Comparison of ENCODE assay signal across 10 cellular contexts in genomic region chr21:16587671-16588379, GRCh38.
A peak's percentile ranks its signal among the peaks of the same experiment; 100 is the strongest.
DNase-seq lines count a peak whose midpoint lies in the region; ATAC-seq and TF ChIP-seq lines count a peak whose summit lies in the region.
"Had no signal": no experiment of that assay in that cellular context is flagged by ENCODE, and none has a peak within 500 bp of the region (broad histone marks: within the 10 kb centered on the region; RNA-seq: fewer than 3 reads in every experiment).

No MANE protein-coding gene starts in this region.

- ATAC-seq in heart left ventricle = peak; percentile 11 to 65 (median 36)
- no peak for ATAC-seq in GM21423 (IDR thresholded peaks at IDR 0.05; ENCODE audit: unreplicated experiment)
- no peak for ATAC-seq in activated T-cell treated with anti-CD3 and anti-CD28 coated beads, Interleukin-2, amount 50 U/mL, for 72 hours (replicated peaks in 1 of 2)
- ATAC-seq: stimulated activated naive B cell treated with anti-CD40 and anti-IgM and Interleukin-4, amounts not matched to agents 10 μg/mL and 1 μg/mL and 100 μg/mL, for 72 hours had no signal

- DNase-seq in G401 (ENCODE audit: low spot score) (peak; percentile 74), heart left ventricle (peak in 1 of 5 donors; percentile 26), renal cortical epithelial cell (ENCODE audit: low read depth) (peak; percentile 57), spleen (no peak), GM10266 (ENCODE audit: extremely low spot score) (no peak)
- DNase-seq in activated T-cell treated with anti-CD3 and anti-CD28 coated beads, Interleukin-2, amount 50 U/mL, for 72 hours = no peak
- DNase-seq: stimulated activated naive B cell treated with anti-CD40 and anti-IgM and Interleukin-4, amounts not matched to agents 10 μg/mL and 1 μg/mL and 100 μg/mL, for 72 hours had no signal

- H3K9me3 Mint-ChIP-seq in activated T-cell treated with anti-CD3 and anti-CD28 coated beads, Interleukin-2, amount 50 U/mL, for 72 hours = no peaks in the 10 kb centered on the region
- H3K9me3 Mint-ChIP-seq: stimulated activated naive B cell treated with anti-CD40 and anti-IgM and Interleukin-4, amounts not matched to agents 10 μg/mL and 1 μg/mL and 100 μg/mL, for 72 hours had no signal

- H3K27ac Mint-ChIP-seq in activated T-cell treated with anti-CD3 and anti-CD28 coated beads, Interleukin-2, amount 50 U/mL, for 72 hours = no peak overlapping the region
- H3K27ac Mint-ChIP-seq: stimulated activated naive B cell treated with anti-CD40 and anti-IgM and Interleukin-4, amounts not matched to agents 10 μg/mL and 1 μg/mL and 100 μg/mL, for 72 hours had no signal

- H3K4me3 Mint-ChIP-seq in activated T-cell treated with anti-CD3 and anti-CD28 coated beads, Interleukin-2, amount 50 U/mL, for 72 hours = no peak overlapping the region
- H3K4me3 Mint-ChIP-seq: stimulated activated naive B cell treated with anti-CD40 and anti-IgM and Interleukin-4, amounts not matched to agents 10 μg/mL and 1 μg/mL and 100 μg/mL, for 72 hours had no signal

- TF ChIP-seq POLR2A in heart left ventricle (IDR thresholded peaks at IDR 0.05) (no peak), spleen (IDR thresholded peaks at IDR 0.05) (no peak)

- TF ChIP-seq CTCF in VCaP (conservative IDR thresholded peaks at IDR 0.05) (no peak), heart left ventricle (IDR thresholded peaks at IDR 0.05) (no peak), spleen (IDR thresholded peaks at IDR 0.05 in 8 of 11, conservative IDR thresholded peaks at IDR 0.05 in 3 of 11) (no peak), GM10266 (IDR thresholded peaks at IDR 0.05; ENCODE audit: control insufficient read depth, insufficient read depth, low read depth, missing control alignments) (no peak)

- H3K36me3 Mint-ChIP-seq in activated T-cell treated with anti-CD3 and anti-CD28 coated beads, Interleukin-2, amount 50 U/mL, for 72 hours (ENCODE audit: insufficient read depth in 2 of 2) = no peaks in the 10 kb centered on the region
- H3K36me3 Mint-ChIP-seq: stimulated activated naive B cell treated with anti-CD40 and anti-IgM and Interleukin-4, amounts not matched to agents 10 μg/mL and 1 μg/mL and 100 μg/mL, for 72 hours had no signal

- 12 to 24% (median 17%) methylated on average over 7 of the region's 7 CpGs for WGBS in heart left ventricle, 4 donors
- 44 to 64% (median 64%) methylated on average over 7 of the region's 7 CpGs for WGBS in spleen, 5 donors

- H3K36me3 ChIP-seq in heart left ventricle (no peaks in the 10 kb centered on the region), spleen (no peaks in the 10 kb centered on the region)
- H3K36me3 ChIP-seq: cardiac muscle cell had no signal

- H3K4me1 Mint-ChIP-seq in activated T-cell treated with anti-CD3 and anti-CD28 coated beads, Interleukin-2, amount 50 U/mL, for 72 hours (ENCODE audit: low read depth) = no peaks in the 10 kb centered on the region
- H3K4me1 Mint-ChIP-seq: stimulated activated naive B cell treated with anti-CD40 and anti-IgM and Interleukin-4, amounts not matched to agents 10 μg/mL and 1 μg/mL and 100 μg/mL, for 72 hours had no signal

- no peaks in the 10 kb centered on the region for H3K9me3 ChIP-seq in heart left ventricle
- no peaks in the 10 kb centered on the region for H3K9me3 ChIP-seq in spleen

- intact Hi-C loops in heart left ventricle (cut with DNase I) = loop anchor here in 5 of 10 donors (5.0 to 10.0 kb wide), 6 partner anchors 53 to 171 kb away; no protein-coding TSS in a partner anchor
- intact Hi-C loops in spleen (cut with DNase I; ENCODE audit: low total_unique reads) = no loop called here

- H3K27ac ChIP-seq in VCaP = peak overlapping the region; percentile 78
- H3K27ac ChIP-seq in heart left ventricle = peak overlapping the region in 11 of 12 donors; percentile 33 to 76 (median 67)
- H3K27ac ChIP-seq in spleen = no peak overlapping the region
- H3K27ac ChIP-seq: cardiac muscle cell had no signal

- H3K4me3 ChIP-seq in heart left ventricle = peak overlapping the region in 11 of 12 donors; percentile 16 to 53 (median 45)
- no peak overlapping the region for H3K4me3 ChIP-seq in spleen
- H3K4me3 ChIP-seq: cardiac muscle cell had no signal

- in situ Hi-C loops in G401 (cut with HindIII; ENCODE audit: low sequenced_read_pairs) = no loop called here

- peaks cover 0 to 40% (median 19%) of the 10 kb centered on the region in 12 donors for H3K4me1 ChIP-seq in heart left ventricle
- H3K4me1 ChIP-seq in spleen = no peaks in the 10 kb centered on the region

- H3K27me3 Mint-ChIP-seq in activated T-cell treated with anti-CD3 and anti-CD28 coated beads, Interleukin-2, amount 50 U/mL, for 72 hours (ENCODE audit: low read depth) = no peaks in the 10 kb centered on the region
- H3K27me3 Mint-ChIP-seq: stimulated activated naive B cell treated with anti-CD40 and anti-IgM and Interleukin-4, amounts not matched to agents 10 μg/mL and 1 μg/mL and 100 μg/mL, for 72 hours had no signal

- H3K27me3 ChIP-seq in heart left ventricle (no peaks in the 10 kb centered on the region), spleen (replicated peaks in 1 of 7) (no peaks in the 10 kb centered on the region)
- H3K27me3 ChIP-seq: cardiac muscle cell had no signal

Comparison
In these comparisons a context has a peak if more than half of its experiments do, and no peak if none do; other contexts are left out.
1. DNase-seq: peak in G401 (single experiment) and renal cortical epithelial cell (single experiment); none in spleen (single experiment), activated T-cell treated with anti-CD3 and anti-CD28 coated beads, Interleukin-2, amount 50 U/mL, for 72 hours (0 of 2) and GM10266 (single experiment).
2. H3K27ac ChIP-seq: peak in VCaP (single experiment) and heart left ventricle (11 of 12); none in spleen (0 of 8).
3. ATAC-seq: peak in heart left ventricle (4 of 4); none in GM21423 (single experiment) and activated T-cell treated with anti-CD3 and anti-CD28 coated beads, Interleukin-2, amount 50 U/mL, for 72 hours (0 of 2).
4. H3K4me3 ChIP-seq: peak in heart left ventricle (11 of 12); none in spleen (0 of 8).